ENCODE assay signal across 1 cellular context in genomic region chr10:122204691-122205489, GRCh38.
TF ChIP-seq lines count a peak whose summit lies in the region.

No MANE protein-coding gene starts in this region.

TF ChIP-seq in IMR-90, 13 proteins besides CTCF, POLR2A, EP300 and RAD21:
- TF ChIP-seq CHD1 (IDR thresholded peaks at IDR 0.05; ENCODE audit: low read depth, low read length), result no peak
- TF ChIP-seq BHLHE40 (IDR thresholded peaks at IDR 0.05; ENCODE audit: low read depth, low read length), result no peak
- no peak for TF ChIP-seq ELK1 (IDR thresholded peaks at IDR 0.05; ENCODE audit: borderline replicate concordance, low read depth, low read length)
- TF ChIP-seq CEBPB (IDR thresholded peaks at IDR 0.05; ENCODE audit: low read depth, low read length), result no peak
- TF ChIP-seq FOS (IDR thresholded peaks at IDR 0.05; ENCODE audit: low read depth, low read length), result no peak
- no peak for TF ChIP-seq MXI1 (IDR thresholded peaks at IDR 0.05; ENCODE audit: borderline replicate concordance, low read depth, low read length)
- TF ChIP-seq MAZ (IDR thresholded peaks at IDR 0.05; ENCODE audit: borderline replicate concordance, low read depth, low read length), result no peak
- no peak for TF ChIP-seq RFX5 (IDR thresholded peaks at IDR 0.05; ENCODE audit: low read depth, low read length)
- no peak for TF ChIP-seq SMC3 (IDR thresholded peaks at IDR 0.05; ENCODE audit: low read depth, low read length)
- TF ChIP-seq NFE2L2 (IDR thresholded peaks at IDR 0.05; ENCODE audit: low read depth, low read length), result no peak
- TF ChIP-seq USF2 (IDR thresholded peaks at IDR 0.05; ENCODE audit: low read depth, low read length), result no peak
- TF ChIP-seq RCOR1 (IDR thresholded peaks at IDR 0.05; ENCODE audit: insufficient replicate concordance, low read length), result no peak
- no peak for TF ChIP-seq MAFK (IDR thresholded peaks at IDR 0.05; ENCODE audit: low read depth, low read length)
